In genomic region chr20:22830715-22831114, GRCh38 we compare ENCODE assay signal across 4 cellular contexts.
DNase-seq lines count a peak whose midpoint lies in the region; ATAC-seq, FAIRE-seq and TF ChIP-seq lines count a peak whose summit lies in the region.
"Not testable (repeated sequence)": the region's sequence is repeated elsewhere in the genome, so short reads cannot be mapped to it uniquely, and the experiment has no call there.

No MANE protein-coding gene starts in this region.

- POLR2A ChIA-PET in HEK293 (lab: Yijun Ruan, JAX); K562 (lab: Yijun Ruan, JAX); HepG2 (lab: Yijun Ruan, JAX): not testable (repeated sequence)

- H3K9me2 ChIP-seq in hepatocyte (replicated peaks; ENCODE audit: insufficient read depth), result not testable (repeated sequence)

- WGBS in K562 (ENCODE audit: insufficient coverage, low coverage, missing lambda C conversion rate), result 10% methylated on average over 2 of the region's 2 CpGs
- 83% methylated on average over 2 of the region's 2 CpGs for WGBS in hepatocyte (ENCODE audit: low lambda C conversion rate, missing lambda C conversion rate)
- 17% methylated on average over 2 of the region's 2 CpGs for WGBS in HepG2 (ENCODE audit: low lambda C conversion rate)

- not testable (repeated sequence) for H3K9me3 ChIP-seq in HEK293 (ENCODE audit: control insufficient read depth, insufficient read depth, low read depth, low read length); K562 (replicated peaks; ENCODE audit: control insufficient read depth, insufficient read depth, low read depth, low read length); hepatocyte (ENCODE audit: low read depth); HepG2 (ENCODE audit: low read length)

- not testable (repeated sequence) for H3K9ac ChIP-seq in K562 (ENCODE audit: insufficient read depth in 1 of 2, low read depth in 2 of 2, low read length in 2 of 2); HepG2 (ENCODE audit: insufficient read depth, low read depth, low read length)

- BruUV-seq in K562 (replicated peaks; lab: Mats Ljungman, UMichigan); HepG2 (replicated peaks; lab: Mats Ljungman, UMichigan): not testable (repeated sequence)

- TF ChIP-seq POLR2A in K562 (conservative IDR thresholded peaks at IDR 0.05); HepG2 (IDR thresholded peaks at IDR 0.05; ENCODE audit: insufficient read depth in 1 of 2, low read depth in 2 of 2, low read length in 2 of 2): not testable (repeated sequence)

- CTCF ChIA-PET in HEK293 (lab: Yijun Ruan, JAX); K562 (lab: Yijun Ruan, JAX; ENCODE audit: low intra/inter-chr PET ratio); HepG2 (lab: Yijun Ruan, JAX; ENCODE audit: low intra/inter-chr PET ratio, low total read pairs): not testable (repeated sequence)

- not testable (repeated sequence) for TF ChIP-seq EP300 in K562 (IDR thresholded peaks at IDR 0.05; ENCODE audit: low read length); HepG2 (IDR thresholded peaks at IDR 0.05; ENCODE audit: low read depth in 2 of 2, low read length in 2 of 2); HepG2 (CRISPR knock-in tag; IDR thresholded peaks at IDR 0.05; ENCODE audit: borderline replicate concordance)

- not testable (repeated sequence) for H3K36me3 ChIP-seq in HEK293 (ENCODE audit: control insufficient read depth in 2 of 2, insufficient read depth in 1 of 2, low read length in 2 of 2); K562 (ENCODE audit: control insufficient read depth, insufficient read depth, low read length); hepatocyte (replicated peaks; ENCODE audit: insufficient read depth, low read depth); HepG2 (replicated peaks in 1 of 2; ENCODE audit: control insufficient read depth in 1 of 2, insufficient read depth in 2 of 2, low read length in 2 of 2)

- not testable (repeated sequence) for H3K27me3 ChIP-seq in K562 (ENCODE audit: control insufficient read depth in 2 of 2, insufficient read depth in 2 of 2, low read length in 2 of 2); hepatocyte; HepG2 (ENCODE audit: control insufficient read depth in 1 of 2, insufficient read depth in 2 of 2, low read length in 2 of 2)

- not testable (repeated sequence) for TF ChIP-seq RAD21 in K562 (CRISPR knock-in tag; conservative IDR thresholded peaks at IDR 0.05 in 1 of 2, IDR thresholded peaks at IDR 0.05 in 1 of 2); HepG2 (CRISPR knock-in tag; IDR thresholded peaks at IDR 0.05)

- not testable (repeated sequence) for ATAC-seq in K562, HepG2

- intact Hi-C loops in K562 (cut with micrococcal nuclease); HepG2 (cut with micrococcal nuclease; ENCODE audit: unreplicated experiment): not testable (repeated sequence)

- not testable (repeated sequence) for H3K9me1 ChIP-seq in K562 (ENCODE audit: control insufficient read depth, insufficient read depth, low read length)

- not testable (repeated sequence) for H3K27ac ChIP-seq in HEK293 (ENCODE audit: extremely low read depth, low read depth, low read length); K562 (ENCODE audit: extremely low read depth, low read depth, low read length); HepG2 (ENCODE audit: extremely low read length, insufficient read depth, low read length)
- H3K27ac ChIP-seq in hepatocyte, result peak overlapping the region; percentile 41

- H3K4me1 ChIP-seq in HEK293 (ENCODE audit: control insufficient read depth, insufficient read depth, low read length); hepatocyte (ENCODE audit: insufficient read depth); HepG2 (ENCODE audit: insufficient read depth, low read length): not testable (repeated sequence)
- peaks cover 10 to 38% of the 10 kb centered on the region in 2 experiments; a peak in 4 of 5 replicates for H3K4me1 ChIP-seq in K562 (replicated peaks in 1 of 2; ENCODE audit: control insufficient read depth in 2 of 2, insufficient read depth in 2 of 2, low read length in 2 of 2)

- DNase-seq in K562 (ENCODE audit: extremely low read depth in 1 of 4, low spot score in 3 of 4); hepatocyte (ENCODE audit: low spot score); HepG2 (ENCODE audit: low spot score): not testable (repeated sequence)

- not testable (repeated sequence) for H3K4me2 ChIP-seq in K562 (ENCODE audit: insufficient read depth, low read length); hepatocyte; HepG2 (ENCODE audit: low read depth, low read length)

- not testable (repeated sequence) for H3K4me3 ChIP-seq in HEK293 (ENCODE audit: low read depth, low read length); K562; hepatocyte; HepG2 (replicated peaks in 1 of 3; ENCODE audit: insufficient read depth in 1 of 3, low read depth in 2 of 3, low read length in 3 of 3)

- not testable (repeated sequence) for H2AFZ ChIP-seq in K562 (ENCODE audit: low read depth, low read length); hepatocyte; HepG2 (ENCODE audit: low read length)

- not testable (repeated sequence) for FAIRE-seq in K562 (lab: Jason Lieb, UNC); HepG2 (lab: Jason Lieb, UNC)

- TF ChIP-seq CTCF in HEK293 (tag by site-specific recombination; IDR thresholded peaks at IDR 0.05); K562 (IDR thresholded peaks at IDR 0.05 in 2 of 3, conservative IDR thresholded peaks at IDR 0.05 in 1 of 3; ENCODE audit: insufficient read depth in 2 of 3, low read depth in 1 of 3, low read length in 3 of 3); hepatocyte (IDR thresholded peaks at IDR 0.05; ENCODE audit: poor library complexity); HepG2 (CRISPR knock-in tag; IDR thresholded peaks at IDR 0.05): not testable (repeated sequence)

- H4K20me1 ChIP-seq in K562 (replicated peaks; ENCODE audit: control insufficient read depth, insufficient read depth, low read length); hepatocyte (ENCODE audit: insufficient read depth, poor library complexity, severe bottlenecking); HepG2 (ENCODE audit: insufficient read depth, low read length): not testable (repeated sequence)

- not testable (repeated sequence) for H3K79me2 ChIP-seq in K562 (ENCODE audit: control insufficient read depth, insufficient read depth, low read length); hepatocyte; HepG2 (ENCODE audit: insufficient read depth, low read length)

- in situ Hi-C loops in K562 (cut with MboI); HepG2 (cut with HindIII; ENCODE audit: extremely low pct_ligation_motif_present, low pct_unique_long_range_greater_than_20kb): not testable (repeated sequence)

TF ChIP-seq in HEK293, 187 proteins besides CTCF, POLR2A, EP300 and RAD21:
- TF ChIP-seq ZNF146 (tag by site-specific recombination; IDR thresholded peaks at IDR 0.05), result peak; percentile 72

TF ChIP-seq in K562, 482 proteins besides CTCF, POLR2A, EP300 and RAD21:
- peak; percentile 67 for TF ChIP-seq ZNF146 (CRISPR knock-in tag; IDR thresholded peaks at IDR 0.05; ENCODE audit: unreplicated experiment)

TF ChIP-seq in HepG2, 621 proteins besides CTCF, POLR2A, EP300 and RAD21:
- TF ChIP-seq MNT (IDR thresholded peaks at IDR 0.05), result peak; percentile 58
